14 cellular contexts compared by ENCODE assay signal in genomic region chr14:100147691-100148464, GRCh38. TPM values are rescaled to one million over a fixed set of nuclear protein-coding genes. Genes with fewer than 3 reads are reported as not detected.
DNase-seq lines count a peak whose midpoint lies in the region; ATAC-seq, FAIRE-seq and TF ChIP-seq lines count a peak whose summit lies in the region.
"Had no signal": no experiment of that assay in that cellular context is flagged by ENCODE, and none has a peak within 500 bp of the region (broad histone marks: within the 10 kb centered on the region; RNA-seq: fewer than 3 reads in every experiment).

No MANE protein-coding gene starts in this region.

- FAIRE-seq in GM12891 (lab: Jason Lieb, UNC), result peak; percentile 92
- FAIRE-seq: kidney had no signal

- no peaks in the 10 kb centered on the region for H3K9me3 ChIP-seq in CD4-positive, CD25-positive, alpha-beta regulatory T cell (ENCODE audit: control insufficient read depth in 2 of 2, low read length in 2 of 2)
- no peaks in the 10 kb centered on the region for H3K9me3 ChIP-seq in naive thymus-derived CD4-positive, alpha-beta T cell (ENCODE audit: control insufficient read depth in 2 of 3, low read length in 3 of 3)
- no peaks in the 10 kb centered on the region for H3K9me3 ChIP-seq in aorta (ENCODE audit: control insufficient read depth, low read length)

- 78 to 82% methylated on average over 28 of the region's 28 CpGs for whole genome bisulfite sequencing in aorta, 2 donors

- H3K27ac ChIP-seq in CD4-positive, CD25-positive, alpha-beta regulatory T cell (ENCODE audit: insufficient read depth, low read length, poor library complexity, severe bottlenecking), result no peak overlapping the region
- peak overlapping the region; percentile 60 for H3K27ac ChIP-seq in naive thymus-derived CD4-positive, alpha-beta T cell (ENCODE audit: low read depth, low read length)
- H3K27ac ChIP-seq in aorta (ENCODE audit: low read depth in 1 of 2, low read length in 2 of 2), result no peak overlapping the region
- H3K27ac ChIP-seq: epithelial cell of prostate had no signal

- no peak for DNase-seq in CD4-positive, CD25-positive, alpha-beta regulatory T cell
- DNase-seq in GM12891 (ENCODE audit: insufficient read length, low spot score) (no peak), activated B cell treated with CpG ODN at 0.5 μM for 24 hours (no peak), COR-L47 (lab: John Stamatoyannopoulos, UW) (no peak), aorta (no peak), NCI-H345 (lab: John Stamatoyannopoulos, UW) (no peak), endothelial cell (ENCODE audit: low spot score) (no peak)
- DNase-seq in naive thymus-derived CD4-positive, alpha-beta T cell, result peak in 3 of 9 donors; percentile 27 to 41 (median 34)
- DNase-seq: glutamatergic neuron, kidney, NCI-H1105 treated with DMSO at 0.1 percent for 48 hours, RPMI8226 had no signal

- H3K27me3 ChIP-seq in CD4-positive, CD25-positive, alpha-beta regulatory T cell (ENCODE audit: control insufficient read depth, insufficient read depth, low read length), result no peaks in the 10 kb centered on the region
- H3K27me3 ChIP-seq in naive thymus-derived CD4-positive, alpha-beta T cell (ENCODE audit: control insufficient read depth in 2 of 2, insufficient read depth in 2 of 2, low read length in 2 of 2), result no peaks in the 10 kb centered on the region
- H3K27me3 ChIP-seq in aorta (ENCODE audit: control insufficient read depth in 1 of 2, insufficient read depth in 2 of 2, low read length in 1 of 2), result no peaks in the 10 kb centered on the region

- POLR2A ChIA-PET in activated B cell treated with CpG ODN at 0.5 μM for 24 hours (lab: Charles Lee), result interaction anchor here (0.6 to 1.9 kb wide), 4 partner anchors 10 to 86 kb away, joined by 3 to 5 read pairs (median 4); partner anchors contain the start of gene DEGS2
- POLR2A ChIA-PET in naive thymus-derived CD4-positive, alpha-beta T cell (lab: Charles Lee), result interaction anchor here (0.5 to 0.9 kb wide), 4 partner anchors 8 to 595 kb away, joined by 3 to 4 read pairs (median 3); no protein-coding TSS in a partner anchor

- no peak overlapping the region for H3K4me3 ChIP-seq in CD4-positive, CD25-positive, alpha-beta regulatory T cell (ENCODE audit: low read depth, low read length)
- peak overlapping the region; percentile 39 for H3K4me3 ChIP-seq in naive thymus-derived CD4-positive, alpha-beta T cell (ENCODE audit: low read length)
- no peak overlapping the region for H3K4me3 ChIP-seq in aorta (ENCODE audit: low read length in 2 of 2)
- H3K4me3 ChIP-seq: GM23338 had no signal

- intact Hi-C loops in activated B cell treated with CpG ODN at 0.5 μM for 24 hours (cut with micrococcal nuclease), result loop anchor here (1.0 kb wide), 2 partner anchors 10 to 44 kb away; no protein-coding TSS in a partner anchor
- intact Hi-C loops in naive thymus-derived CD4-positive, alpha-beta T cell (cut with micrococcal nuclease), result loop anchor here in 1 of 2 donors (1.0 to 5.0 kb wide), 3 partner anchors 45 to 93 kb away; no protein-coding TSS in a partner anchor
- intact Hi-C loops in aorta (cut with DNase I), result no loop called here

- CTCF ChIA-PET in activated B cell treated with CpG ODN at 0.5 μM for 24 hours (lab: Charles Lee), result no interaction called here
- CTCF ChIA-PET in naive thymus-derived CD4-positive, alpha-beta T cell (lab: Charles Lee), result interaction anchor here (0.7 kb wide), 2 partner anchors 45 to 82 kb away, joined by 3 read pairs; no protein-coding TSS in a partner anchor

- H3K27me3 Mint-ChIP-seq in CD4-positive, CD25-positive, alpha-beta regulatory T cell, result peaks cover 6% of the 10 kb centered on the region
- H3K27me3 Mint-ChIP-seq in activated B cell treated with CpG ODN at 0.5 μM for 24 hours (no peaks in the 10 kb centered on the region), endothelial cell (ENCODE audit: unreplicated experiment) (peaks cover 11% of the 10 kb centered on the region)
- H3K27me3 Mint-ChIP-seq in naive thymus-derived CD4-positive, alpha-beta T cell, result peaks cover 0 to 3% (median 0%) of the 10 kb centered on the region in 5 donors

- H3K36me3 ChIP-seq in CD4-positive, CD25-positive, alpha-beta regulatory T cell (ENCODE audit: control insufficient read depth, insufficient read depth, low read length), result peaks cover 13% of the 10 kb centered on the region
- peaks cover 0 to 20% (median 0%) of the 10 kb centered on the region in 3 experiments for H3K36me3 ChIP-seq in naive thymus-derived CD4-positive, alpha-beta T cell (ENCODE audit: control insufficient read depth in 2 of 3, insufficient read depth in 3 of 3, low read length in 3 of 3)
- H3K36me3 ChIP-seq in aorta (ENCODE audit: control insufficient read depth in 1 of 2, insufficient read depth in 2 of 2, low read length in 1 of 2), result no peaks in the 10 kb centered on the region

- peaks cover 0 to 30% (median 7%) of the 10 kb centered on the region in 4 donors for H3K4me1 Mint-ChIP-seq in CD4-positive, CD25-positive, alpha-beta regulatory T cell
- H3K4me1 Mint-ChIP-seq in activated B cell treated with CpG ODN at 0.5 μM for 24 hours, result peaks cover 29% of the 10 kb centered on the region
- H3K4me1 Mint-ChIP-seq in naive thymus-derived CD4-positive, alpha-beta T cell, result peaks cover 14 to 28% (median 19%) of the 10 kb centered on the region in 7 donors
- peaks cover under 1% of the 10 kb centered on the region for H3K4me1 Mint-ChIP-seq in endothelial cell (ENCODE audit: unreplicated experiment)

- peaks cover 0 to 4% (median 0%) of the 10 kb centered on the region in 7 donors for H3K9me3 Mint-ChIP-seq in CD4-positive, CD25-positive, alpha-beta regulatory T cell
- no peaks in the 10 kb centered on the region for H3K9me3 Mint-ChIP-seq in activated B cell treated with CpG ODN at 0.5 μM for 24 hours
- H3K9me3 Mint-ChIP-seq in naive thymus-derived CD4-positive, alpha-beta T cell, result peaks cover 0 to 19% (median 0%) of the 10 kb centered on the region in 11 donors
- no peaks in the 10 kb centered on the region for H3K9me3 Mint-ChIP-seq in endothelial cell (ENCODE audit: unreplicated experiment)
- H3K9me3 Mint-ChIP-seq: GM23338 had no signal

- no peak for TF ChIP-seq CTCF in activated B cell treated with CpG ODN at 0.5 μM for 24 hours (IDR thresholded peaks at IDR 0.05)
- no peak for TF ChIP-seq CTCF in endothelial cell (IDR thresholded peaks at IDR 0.05; ENCODE audit: unreplicated experiment)

- ATAC-seq in CD4-positive, CD25-positive, alpha-beta regulatory T cell (ENCODE audit: low read depth in 2 of 2), result peak in 1 of 2 donors; percentile 3
- ATAC-seq in activated B cell treated with CpG ODN at 0.5 μM for 24 hours (ENCODE audit: low read depth) (peak; percentile 15), aorta (ENCODE audit: low FRiP score) (no peak)
- no peak for ATAC-seq in naive thymus-derived CD4-positive, alpha-beta T cell
- ATAC-seq: GM23338 had no signal

- TF ChIP-seq POLR2A in GM12891 (IDR thresholded peaks at IDR 0.05; ENCODE audit: low read depth, low read length), result no peak

- no peaks in the 10 kb centered on the region for H3K36me3 Mint-ChIP-seq in CD4-positive, CD25-positive, alpha-beta regulatory T cell
- H3K36me3 Mint-ChIP-seq in activated B cell treated with CpG ODN at 0.5 μM for 24 hours (ENCODE audit: low read depth) (peaks cover 17% of the 10 kb centered on the region), endothelial cell (ENCODE audit: low read depth, unreplicated experiment) (no peaks in the 10 kb centered on the region)
- no peaks in the 10 kb centered on the region for H3K36me3 Mint-ChIP-seq in naive thymus-derived CD4-positive, alpha-beta T cell

- peak overlapping the region; percentile 62 to 83 (median 71) for H3K27ac Mint-ChIP-seq in CD4-positive, CD25-positive, alpha-beta regulatory T cell
- H3K27ac Mint-ChIP-seq in activated B cell treated with CpG ODN at 0.5 μM for 24 hours (peak overlapping the region; percentile 41), endothelial cell (ENCODE audit: unreplicated experiment) (no peak overlapping the region)
- peak overlapping the region; percentile 81 to 96 (median 87) for H3K27ac Mint-ChIP-seq in naive thymus-derived CD4-positive, alpha-beta T cell
- H3K27ac Mint-ChIP-seq: GM23338 had no signal

- H3K4me1 ChIP-seq in CD4-positive, CD25-positive, alpha-beta regulatory T cell (ENCODE audit: control insufficient read depth, insufficient read depth, low read length, poor library complexity, severe bottlenecking), result peaks cover 13% of the 10 kb centered on the region
- peaks cover 0 to 13% of the 10 kb centered on the region in 2 donors for H3K4me1 ChIP-seq in naive thymus-derived CD4-positive, alpha-beta T cell (ENCODE audit: control insufficient read depth in 2 of 2, insufficient read depth in 2 of 2, low read length in 2 of 2)
- H3K4me1 ChIP-seq in aorta (ENCODE audit: control insufficient read depth in 1 of 2, insufficient read depth in 2 of 2, low read length in 2 of 2), result no peaks in the 10 kb centered on the region

- peak overlapping the region; percentile 39 to 86 (median 60) for H3K4me3 Mint-ChIP-seq in CD4-positive, CD25-positive, alpha-beta regulatory T cell
- H3K4me3 Mint-ChIP-seq in activated B cell treated with CpG ODN at 0.5 μM for 24 hours (peak overlapping the region; percentile 8), endothelial cell (ENCODE audit: unreplicated experiment) (no peak overlapping the region)
- peak overlapping the region in 9 of 10 donors; percentile 44 to 87 (median 83) for H3K4me3 Mint-ChIP-seq in naive thymus-derived CD4-positive, alpha-beta T cell
- H3K4me3 Mint-ChIP-seq: GM23338 had no signal

TF ChIP-seq in GM12891, 5 proteins besides CTCF, POLR2A, EP300 and RAD21:
- TF ChIP-seq PAX5 (IDR thresholded peaks at IDR 0.05; ENCODE audit: insufficient read depth, low read length, severe bottlenecking) (no peak), POU2F2 (IDR thresholded peaks at IDR 0.05; ENCODE audit: low read depth, low read length) (peak; percentile 94)
TF ChIP-seq in GM12891: peak in this region for 1.

RNA-seq across cellular contexts. Expression of gene DEGS2, which starts 11.6 kb away (rescaled TPM):
- total RNA-seq in CD4-positive, CD25-positive, alpha-beta regulatory T cell, result not detected
- under 1 TPM; 0.09 to 0.35 (median 0.17) TPM for polyA plus RNA-seq in CD4-positive, CD25-positive, alpha-beta regulatory T cell
- polyA plus RNA-seq in GM12891 (2012; ENCODE audit: low read depth, missing spikeins), result 0.99 TPM
- total RNA-seq in activated B cell treated with CpG ODN at 0.5 μM for 24 hours, result 1.3 and 2.5 TPM in 2 replicates
- total RNA-seq in naive thymus-derived CD4-positive, alpha-beta T cell, result 1 to 10 TPM in 1 of 5 experiments, under 1 TPM in 3, not detected in 1; 0.19 to 1.0 (median 0.32) TPM
- polyA plus RNA-seq in naive thymus-derived CD4-positive, alpha-beta T cell, result 1 to 10 TPM in 1 of 2 donors, under 1 TPM in 1; 0.51 to 1.0 TPM
- under 1 TPM; 0.81 to 0.99 TPM for total RNA-seq in aorta
- 1 to 10 TPM in 1 of 2 donors, under 1 TPM in 1; 0.10 to 3.0 TPM for polyA plus RNA-seq in aorta
- total RNA-seq in endothelial cell (ENCODE audit: unreplicated experiment), result not detected
